In the genomic region with DNA sequence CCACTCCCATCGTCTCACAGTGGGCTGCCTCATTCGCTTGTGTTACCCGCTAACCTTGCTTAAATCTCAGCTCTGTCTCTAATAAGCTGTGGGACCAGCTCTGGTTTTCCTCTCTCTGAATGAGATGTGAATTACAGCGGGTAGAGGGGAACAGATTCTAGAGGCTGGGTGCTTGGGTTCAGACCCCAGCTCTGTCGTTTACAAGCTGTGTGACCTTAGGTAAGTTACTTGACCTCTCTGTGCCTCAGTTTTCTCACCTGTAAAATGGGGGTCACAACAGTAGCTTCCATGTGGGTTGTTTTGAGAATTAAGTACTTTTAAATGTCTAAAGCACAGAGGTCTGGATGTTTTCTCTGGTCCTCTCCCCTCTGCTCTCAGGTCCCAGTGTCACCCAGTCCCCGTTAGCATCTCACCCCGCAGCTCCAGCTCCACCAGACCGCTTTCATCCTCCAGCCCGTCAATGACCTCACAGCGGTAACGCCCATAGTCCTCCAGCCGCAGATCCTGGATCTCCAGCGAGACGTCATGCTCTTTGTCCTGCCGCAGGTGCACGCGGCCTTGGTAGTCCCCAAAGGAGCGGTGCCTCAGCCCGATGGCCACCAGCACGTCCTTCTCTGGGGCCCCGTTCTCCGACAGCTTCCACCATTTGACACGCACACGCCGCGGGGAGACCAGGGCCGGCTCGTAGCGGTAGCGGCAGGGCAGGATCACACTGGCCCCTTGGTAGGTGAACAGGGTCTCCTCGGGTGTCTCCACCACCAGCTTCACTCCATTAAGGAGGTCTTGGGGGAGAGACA, we compare ENCODE assay signal across 2 cellular contexts.
TF ChIP-seq lines count a peak whose summit lies in the region.

No MANE protein-coding gene starts in this region.

TF ChIP-seq in HepG2, 621 proteins besides CTCF, POLR2A, EP300 and RAD21:
- TF ChIP-seq ZNF768 (CRISPR knock-in tag; IDR thresholded peaks at IDR 0.05) (peak; percentile 39; the same call in 1 of the 2 replicates), ZNF629 (CRISPR knock-in tag; conservative IDR thresholded peaks at IDR 0.05) (peak; percentile 43; the same call in 1 of the 2 replicates), BHLHE40 (IDR thresholded peaks at IDR 0.05; ENCODE audit: low read length) (no peak)

TF ChIP-seq in K562, 482 proteins besides CTCF, POLR2A, EP300 and RAD21 (continues in another document):
- no peak for TF ChIP-seq MCM5 (IDR thresholded peaks at IDR 0.05; ENCODE audit: low read depth)
- no peak for TF ChIP-seq SP1 (CRISPR knock-in tag; IDR thresholded peaks at IDR 0.05)
- no peak for TF ChIP-seq CREB1 (IDR thresholded peaks at IDR 0.05)
- no peak for TF ChIP-seq CREB1 (CRISPR knock-in tag; IDR thresholded peaks at IDR 0.05)
- TF ChIP-seq FOXJ3 (CRISPR knock-in tag; IDR thresholded peaks at IDR 0.05), result no peak
- no peak for TF ChIP-seq ZNF253 (CRISPR knock-in tag; conservative IDR thresholded peaks at IDR 0.05)
- peak; percentile 68; the same call in 1 of the 2 replicates for TF ChIP-seq ADNP (tag; IDR thresholded peaks at IDR 0.05)
- no peak for TF ChIP-seq KLF16 (IDR thresholded peaks at IDR 0.05)
- TF ChIP-seq PCBP1 (IDR thresholded peaks at IDR 0.05; ENCODE audit: low read depth, low read length, poor library complexity, severe bottlenecking), result no peak
- no peak for TF ChIP-seq PRMT5 (CRISPR knock-in tag; IDR thresholded peaks at IDR 0.05)
- TF ChIP-seq, protein P1, sequence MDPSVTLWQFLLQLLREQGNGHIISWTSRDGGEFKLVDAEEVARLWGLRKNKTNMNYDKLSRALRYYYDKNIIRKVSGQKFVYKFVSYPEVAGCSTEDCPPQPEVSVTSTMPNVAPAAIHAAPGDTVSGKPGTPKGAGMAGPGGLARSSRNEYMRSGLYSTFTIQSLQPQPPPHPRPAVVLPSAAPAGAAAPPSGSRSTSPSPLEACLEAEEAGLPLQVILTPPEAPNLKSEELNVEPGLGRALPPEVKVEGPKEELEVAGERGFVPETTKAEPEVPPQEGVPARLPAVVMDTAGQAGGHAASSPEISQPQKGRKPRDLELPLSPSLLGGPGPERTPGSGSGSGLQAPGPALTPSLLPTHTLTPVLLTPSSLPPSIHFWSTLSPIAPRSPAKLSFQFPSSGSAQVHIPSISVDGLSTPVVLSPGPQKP (CRISPR knock-in tag; IDR thresholded peaks at IDR 0.05), result no peak
- TF ChIP-seq GABPA (tag; conservative IDR thresholded peaks at IDR 0.05; ENCODE audit: low read depth), result no peak
- TF ChIP-seq TRIM28 (IDR thresholded peaks at IDR 0.05), result no peak
- TF ChIP-seq ZNF175 (CRISPR knock-in tag; IDR thresholded peaks at IDR 0.05; ENCODE audit: low read depth), result no peak
- TF ChIP-seq SAFB (IDR thresholded peaks at IDR 0.05; ENCODE audit: borderline replicate concordance, low read depth, low read length), result no peak
- TF ChIP-seq KDM1A (IDR thresholded peaks at IDR 0.05), result peak; percentile 57 to 73
- no peak for TF ChIP-seq L3MBTL2 (IDR thresholded peaks at IDR 0.05)
- TF ChIP-seq TSHZ1 (CRISPR knock-in tag; IDR thresholded peaks at IDR 0.05), result no peak
- TF ChIP-seq SETDB1 (IDR thresholded peaks at IDR 0.05; ENCODE audit: low read length), result no peak
- TF ChIP-seq, protein P2, sequence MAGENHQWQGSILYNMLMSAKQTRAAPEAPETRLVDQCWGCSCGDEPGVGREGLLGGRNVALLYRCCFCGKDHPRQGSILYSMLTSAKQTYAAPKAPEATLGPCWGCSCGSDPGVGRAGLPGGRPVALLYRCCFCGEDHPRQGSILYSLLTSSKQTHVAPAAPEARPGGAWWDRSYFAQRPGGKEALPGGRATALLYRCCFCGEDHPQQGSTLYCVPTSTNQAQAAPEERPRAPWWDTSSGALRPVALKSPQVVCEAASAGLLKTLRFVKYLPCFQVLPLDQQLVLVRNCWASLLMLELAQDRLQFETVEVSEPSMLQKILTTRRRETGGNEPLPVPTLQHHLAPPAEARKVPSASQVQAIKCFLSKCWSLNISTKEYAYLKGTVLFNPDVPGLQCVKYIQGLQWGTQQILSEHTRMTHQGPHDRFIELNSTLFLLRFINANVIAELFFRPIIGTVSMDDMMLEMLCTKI (IDR thresholded peaks at IDR 0.05; ENCODE audit: partially characterized antibody), result no peak
- TF ChIP-seq ZNF280B (CRISPR knock-in tag; IDR thresholded peaks at IDR 0.05), result no peak
- no peak for TF ChIP-seq SREBF2 (CRISPR knock-in tag; IDR thresholded peaks at IDR 0.05)
- TF ChIP-seq COPS2 (conservative IDR thresholded peaks at IDR 0.05), result no peak
- TF ChIP-seq ZKSCAN1 (IDR thresholded peaks at IDR 0.05; ENCODE audit: low read depth, low read length), result no peak
- no peak for TF ChIP-seq TCFL5 (CRISPR knock-in tag; conservative IDR thresholded peaks at IDR 0.05)
- TF ChIP-seq, protein P3, sequence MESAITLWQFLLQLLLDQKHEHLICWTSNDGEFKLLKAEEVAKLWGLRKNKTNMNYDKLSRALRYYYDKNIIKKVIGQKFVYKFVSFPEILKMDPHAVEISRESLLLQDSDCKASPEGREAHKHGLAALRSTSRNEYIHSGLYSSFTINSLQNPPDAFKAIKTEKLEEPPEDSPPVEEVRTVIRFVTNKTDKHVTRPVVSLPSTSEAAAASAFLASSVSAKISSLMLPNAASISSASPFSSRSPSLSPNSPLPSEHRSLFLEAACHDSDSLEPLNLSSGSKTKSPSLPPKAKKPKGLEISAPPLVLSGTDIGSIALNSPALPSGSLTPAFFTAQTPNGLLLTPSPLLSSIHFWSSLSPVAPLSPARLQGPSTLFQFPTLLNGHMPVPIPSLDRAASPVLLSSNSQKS (CRISPR knock-in tag; IDR thresholded peaks at IDR 0.05), result no peak
- TF ChIP-seq HOXB6 (CRISPR knock-in tag; IDR thresholded peaks at IDR 0.05; ENCODE audit: borderline replicate concordance), result no peak
- no peak for TF ChIP-seq FOS (IDR thresholded peaks at IDR 0.05; ENCODE audit: extremely low read depth, insufficient read length)
- TF ChIP-seq ZHX1 (conservative IDR thresholded peaks at IDR 0.05; ENCODE audit: low read length), result no peak
- TF ChIP-seq, protein P4, sequence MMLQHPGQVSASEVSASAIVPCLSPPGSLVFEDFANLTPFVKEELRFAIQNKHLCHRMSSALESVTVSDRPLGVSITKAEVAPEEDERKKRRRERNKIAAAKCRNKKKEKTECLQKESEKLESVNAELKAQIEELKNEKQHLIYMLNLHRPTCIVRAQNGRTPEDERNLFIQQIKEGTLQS (IDR thresholded peaks at IDR 0.05), result no peak
- TF ChIP-seq, protein P4 (CRISPR knock-in tag; conservative IDR thresholded peaks at IDR 0.05), result no peak
- no peak for TF ChIP-seq HNRNPH1 (optimal IDR thresholded peaks at IDR 0.05; ENCODE audit: low read depth, low read length)
- TF ChIP-seq, protein P5, sequence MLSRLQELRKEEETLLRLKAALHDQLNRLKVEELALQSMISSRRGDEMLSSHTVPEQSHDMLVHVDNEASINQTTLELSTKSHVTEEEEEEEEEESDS (CRISPR knock-in tag; IDR thresholded peaks at IDR 0.05), result no peak
- no peak for TF ChIP-seq ZNF384 (IDR thresholded peaks at IDR 0.05; ENCODE audit: low read depth, low read length)
- TF ChIP-seq, protein P6, sequence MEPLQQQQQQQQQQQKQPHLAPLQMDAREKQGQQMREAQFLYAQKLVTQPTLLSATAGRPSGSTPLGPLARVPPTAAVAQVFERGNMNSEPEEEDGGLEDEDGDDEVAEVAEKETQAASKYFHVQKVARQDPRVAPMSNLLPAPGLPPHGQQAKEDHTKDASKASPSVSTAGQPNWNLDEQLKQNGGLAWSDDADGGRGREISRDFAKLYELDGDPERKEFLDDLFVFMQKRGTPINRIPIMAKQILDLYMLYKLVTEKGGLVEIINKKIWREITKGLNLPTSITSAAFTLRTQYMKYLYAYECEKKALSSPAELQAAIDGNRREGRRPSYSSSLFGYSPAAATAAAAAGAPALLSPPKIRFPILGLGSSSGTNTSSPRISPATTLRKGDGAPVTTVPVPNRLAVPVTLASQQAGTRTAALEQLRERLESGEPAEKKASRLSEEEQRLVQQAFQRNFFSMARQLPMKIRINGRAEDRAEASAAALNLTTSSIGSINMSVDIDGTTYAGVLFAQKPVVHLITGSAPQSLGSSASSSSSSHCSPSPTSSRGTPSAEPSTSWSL (CRISPR knock-in tag; IDR thresholded peaks at IDR 0.05; ENCODE audit: borderline replicate concordance), result no peak
- TF ChIP-seq, protein P7, sequence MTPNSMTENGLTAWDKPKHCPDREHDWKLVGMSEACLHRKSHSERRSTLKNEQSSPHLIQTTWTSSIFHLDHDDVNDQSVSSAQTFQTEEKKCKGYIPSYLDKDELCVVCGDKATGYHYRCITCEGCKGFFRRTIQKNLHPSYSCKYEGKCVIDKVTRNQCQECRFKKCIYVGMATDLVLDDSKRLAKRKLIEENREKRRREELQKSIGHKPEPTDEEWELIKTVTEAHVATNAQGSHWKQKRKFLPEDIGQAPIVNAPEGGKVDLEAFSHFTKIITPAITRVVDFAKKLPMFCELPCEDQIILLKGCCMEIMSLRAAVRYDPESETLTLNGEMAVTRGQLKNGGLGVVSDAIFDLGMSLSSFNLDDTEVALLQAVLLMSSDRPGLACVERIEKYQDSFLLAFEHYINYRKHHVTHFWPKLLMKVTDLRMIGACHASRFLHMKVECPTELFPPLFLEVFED (CRISPR knock-in tag; conservative IDR thresholded peaks at IDR 0.05), result no peak
- TF ChIP-seq STAT5A (IDR thresholded peaks at IDR 0.05; ENCODE audit: borderline replicate concordance, low read length), result no peak
- no peak for TF ChIP-seq HES1 (IDR thresholded peaks at IDR 0.05; ENCODE audit: low read depth)
- no peak for TF ChIP-seq PHB (CRISPR knock-in tag; IDR thresholded peaks at IDR 0.05)
- no peak for TF ChIP-seq CAMTA2 (CRISPR knock-in tag; conservative IDR thresholded peaks at IDR 0.05)
- TF ChIP-seq ZBTB17 (CRISPR knock-in tag; IDR thresholded peaks at IDR 0.05), result no peak
